ENCODE assay signal across 16 cellular contexts in genomic region chr2:188159484-188159883, GRCh38.
DNase-seq lines count a peak whose midpoint lies in the region; ATAC-seq and TF ChIP-seq lines count a peak whose summit lies in the region.
"Had no signal": no experiment of that assay in that cellular context is flagged by ENCODE, and none has a peak within 500 bp of the region (broad histone marks: within the 10 kb centered on the region; RNA-seq: fewer than 3 reads in every experiment).

No MANE protein-coding gene starts in this region.

- H3K9ac ChIP-seq in neural progenitor cell = no peak overlapping the region
- H3K9ac ChIP-seq: BLaER1 treated with 17β-estradiol and CSF1 and Interleukin-3, amounts not matched to agents 10 nM and 100 nM had no signal

- TF ChIP-seq CTCF in left lung (IDR thresholded peaks at IDR 0.05) = no peak
- no peak for TF ChIP-seq CTCF in upper lobe of right lung (IDR thresholded peaks at IDR 0.05)
- no peak for TF ChIP-seq CTCF in neural progenitor cell (IDR thresholded peaks at IDR 0.05)

- no peaks in the 10 kb centered on the region for H4K20me1 ChIP-seq in neural progenitor cell (ENCODE audit: low read depth)
- H4K20me1 ChIP-seq: BLaER1 treated with 17β-estradiol and CSF1 and Interleukin-3, amounts not matched to agents 10 nM and 100 nM had no signal

- intact Hi-C loops in left lung (cut with DNase I) = no loop called here
- intact Hi-C loops in upper lobe of right lung (cut with DNase I) = no loop called here

- H3K9me3 ChIP-seq in left lung = no peaks in the 10 kb centered on the region
- H3K9me3 ChIP-seq in upper lobe of right lung = no peaks in the 10 kb centered on the region
- H3K9me3 ChIP-seq in neural progenitor cell (ENCODE audit: low read depth) = no peaks in the 10 kb centered on the region
- H3K9me3 ChIP-seq: A549; BLaER1 treated with 17β-estradiol and CSF1 and Interleukin-3, amounts not matched to agents 10 nM and 100 nM; HAP-1 had no signal

- H3K4me1 Mint-ChIP-seq in neural progenitor cell = no peaks in the 10 kb centered on the region
- H3K4me1 Mint-ChIP-seq: B cell had no signal

- no peak overlapping the region for H3K27ac Mint-ChIP-seq in neural progenitor cell
- H3K27ac Mint-ChIP-seq: B cell; CD8-positive, alpha-beta T cell had no signal

- DNase-seq in AG20443 (ENCODE audit: low spot score) (peak; percentile 8), amniotic epithelial cell (ENCODE audit: low read depth) (peak; percentile 11), left lung (no peak), upper lobe of right lung (no peak), germinal center (ENCODE audit: low spot score) (no peak), middle frontal gyrus (ENCODE audit: extremely low spot score, low spot score) (no peak), neural progenitor cell (ENCODE audit: low spot score) (no peak)
- DNase-seq: Calu3; CD8-positive, alpha-beta T cell; DMS79 treated with DMSO at 0.1 percent for 48 hours had no signal

- H3K27ac ChIP-seq in left lung (no peak overlapping the region), upper lobe of right lung (no peak overlapping the region), neural progenitor cell (no peak overlapping the region)
- H3K27ac ChIP-seq: 22Rv1; BLaER1 treated with 17β-estradiol and CSF1 and Interleukin-3, amounts not matched to agents 10 nM and 100 nM; HL-60 had no signal

- H3K27me3 Mint-ChIP-seq in neural progenitor cell (ENCODE audit: insufficient read depth, low read depth) = no peaks in the 10 kb centered on the region
- H3K27me3 Mint-ChIP-seq: B cell had no signal

- no peaks in the 10 kb centered on the region for H3K36me3 ChIP-seq in left lung
- no peaks in the 10 kb centered on the region for H3K36me3 ChIP-seq in upper lobe of right lung
- H3K36me3 ChIP-seq in neural progenitor cell = no peaks in the 10 kb centered on the region
- H3K36me3 ChIP-seq: BLaER1 treated with 17β-estradiol and CSF1 and Interleukin-3, amounts not matched to agents 10 nM and 100 nM; HAP-1 had no signal

- no peaks in the 10 kb centered on the region for H3K4me1 ChIP-seq in left lung
- H3K4me1 ChIP-seq in upper lobe of right lung = no peaks in the 10 kb centered on the region
- H3K4me1 ChIP-seq in neural progenitor cell = no peaks in the 10 kb centered on the region
- H3K4me1 ChIP-seq: BLaER1 treated with 17β-estradiol and CSF1 and Interleukin-3, amounts not matched to agents 10 nM and 100 nM; HAP-1 had no signal

- H3K4me3 Mint-ChIP-seq in neural progenitor cell = no peak overlapping the region
- H3K4me3 Mint-ChIP-seq: B cell; CD8-positive, alpha-beta T cell had no signal

- H3K36me3 Mint-ChIP-seq in neural progenitor cell = no peaks in the 10 kb centered on the region
- H3K36me3 Mint-ChIP-seq: CD8-positive, alpha-beta T cell had no signal

- H3K4me3 ChIP-seq in left lung (no peak overlapping the region), upper lobe of right lung (no peak overlapping the region), neural progenitor cell (no peak overlapping the region)
- H3K4me3 ChIP-seq: A549; BLaER1 treated with 17β-estradiol and CSF1 and Interleukin-3, amounts not matched to agents 10 nM and 100 nM; HAP-1 had no signal

- no peak overlapping the region for H3K4me2 ChIP-seq in neural progenitor cell
- H3K4me2 ChIP-seq: BLaER1 treated with 17β-estradiol and CSF1 and Interleukin-3, amounts not matched to agents 10 nM and 100 nM had no signal

- ATAC-seq in left lung = peak; percentile 69
- peak; percentile 55 for ATAC-seq in upper lobe of right lung
- ATAC-seq: A549; CD8-positive, alpha-beta T cell had no signal

- H2AFZ ChIP-seq in neural progenitor cell (replicated peaks) = no peak overlapping the region

- H3F3A ChIP-seq in neural progenitor cell (ENCODE audit: low read depth) = no peaks in the 10 kb centered on the region

- no peaks in the 10 kb centered on the region for H3K9me3 Mint-ChIP-seq in neural progenitor cell
- H3K9me3 Mint-ChIP-seq: CD8-positive, alpha-beta T cell had no signal

- H3K79me2 ChIP-seq in neural progenitor cell (ENCODE audit: low read depth) = no peaks in the 10 kb centered on the region

- H3K27me3 ChIP-seq in left lung (no peaks in the 10 kb centered on the region), upper lobe of right lung (no peaks in the 10 kb centered on the region), neural progenitor cell (no peaks in the 10 kb centered on the region)
- H3K27me3 ChIP-seq: BLaER1 treated with 17β-estradiol and CSF1 and Interleukin-3, amounts not matched to agents 10 nM and 100 nM had no signal

Comparison
In these comparisons a context has a peak if more than half of its experiments do, and no peak if none do; other contexts are left out.
1. DNase-seq: peak in AG20443 (single experiment) and amniotic epithelial cell (single experiment); none in left lung (0 of 2), upper lobe of right lung (single experiment), germinal center (single experiment), middle frontal gyrus (single experiment) and neural progenitor cell (single experiment).